8 cellular contexts compared by ENCODE assay signal in the genomic region with DNA sequence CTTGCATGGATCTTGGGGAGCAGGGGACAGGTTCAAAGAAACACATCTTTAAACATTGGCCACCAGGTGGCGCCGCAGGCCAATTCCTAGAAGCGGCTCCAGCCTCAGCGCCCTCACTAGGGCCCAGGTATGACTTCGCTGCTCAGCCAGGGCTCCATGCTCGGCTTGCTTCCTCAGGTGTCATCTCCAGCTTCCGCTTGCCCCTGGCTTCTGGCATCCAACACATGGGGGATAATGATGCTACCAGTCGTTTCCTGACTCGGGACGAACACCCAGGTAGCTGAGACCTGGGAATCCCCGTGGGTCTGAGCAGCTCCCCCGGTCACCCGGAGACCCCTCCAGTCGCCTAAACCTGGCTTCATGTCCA. TPM values are rescaled to one million over a fixed set of nuclear protein-coding genes. Genes with fewer than 3 reads are reported as not detected.
A peak's percentile ranks its signal among the peaks of the same experiment; 100 is the strongest.
DNase-seq lines count a peak whose midpoint lies in the region; ATAC-seq and TF ChIP-seq lines count a peak whose summit lies in the region.

No MANE protein-coding gene starts in this region.

- H3F3A ChIP-seq in Loucy (ENCODE audit: low read depth) = no peaks in the 10 kb centered on the region

- no peak for TF ChIP-seq EP300 in tibial nerve (IDR thresholded peaks at IDR 0.05)

- H3K36me3 ChIP-seq in Loucy (ENCODE audit: insufficient read depth, low read length) = no peaks in the 10 kb centered on the region
- H3K36me3 ChIP-seq in SJCRH30 = no peaks in the 10 kb centered on the region
- H3K36me3 ChIP-seq in tibial nerve = no peaks in the 10 kb centered on the region

- H3K27ac ChIP-seq in SJCRH30 (no peak overlapping the region), foreskin keratinocyte (no peak overlapping the region), tibial nerve (peak overlapping the region in 1 of 4 donors; percentile 35)

- H3K27ac Mint-ChIP-seq in osteocyte (ENCODE audit: unreplicated experiment) = peak overlapping the region; percentile 31

- H3K9ac ChIP-seq in Loucy (ENCODE audit: low read depth, low read length, poor library complexity, severe bottlenecking) = no peak overlapping the region

- no peaks in the 10 kb centered on the region for H3K9me2 ChIP-seq in Loucy (replicated peaks; ENCODE audit: low read depth, low read length)

- no peaks in the 10 kb centered on the region for H3K79me2 ChIP-seq in Loucy (ENCODE audit: insufficient read depth, low read length)

- WGBS in tibial nerve, 2 donors = 34 to 42% methylated on average over 13 to 14 of the region's 14 CpGs

- H3K4me3 ChIP-seq in Loucy (ENCODE audit: low read length, poor library complexity, severe bottlenecking) (no peak overlapping the region), SJCRH30 (no peak overlapping the region), tibial nerve (no peak overlapping the region)

- H3K4me1 Mint-ChIP-seq in osteocyte (ENCODE audit: unreplicated experiment) = peaks cover 26% of the 10 kb centered on the region

- H3K4me1 ChIP-seq in Loucy (ENCODE audit: insufficient read depth, low read length, poor library complexity, severe bottlenecking) (peaks cover 4% of the 10 kb centered on the region), SJCRH30 (peaks cover 16% of the 10 kb centered on the region; the same call in 1 of the 2 replicates), foreskin keratinocyte (peaks cover 3% of the 10 kb centered on the region), tibial nerve (peaks cover 0 to 25% (median 3%) of the 10 kb centered on the region in 4 donors)

- peak; percentile 71 for DNase-seq in NK-92 treated with Interleukin-12 subunit alpha and Interleukin-12 subunit beta, amount 100 ng/mL, for 24 hours (lab: John Stamatoyannopoulos, UW)
- no peak for DNase-seq in NK-92 (lab: John Stamatoyannopoulos, UW; ENCODE audit: unreplicated experiment)
- peak; percentile 79 to 91 for DNase-seq in SJCRH30
- peak; percentile 79 for DNase-seq in activated effector memory CD4-positive, alpha-beta T cell treated with Interleukin-2 at 50 U/mL for 16 hours
- peak in 1 of 2 donors; percentile 60 for DNase-seq in foreskin keratinocyte
- DNase-seq in osteocyte (ENCODE audit: extremely low spot score, unreplicated experiment) = peak; percentile 93
- peak; percentile 77 to 85 for DNase-seq in tibial nerve (ENCODE audit: low spot score in 2 of 2)

- H3K36me3 Mint-ChIP-seq in osteocyte (ENCODE audit: unreplicated experiment) = peaks cover 2% of the 10 kb centered on the region

- H3K4me2 ChIP-seq in Loucy (ENCODE audit: low read depth, low read length, poor library complexity, severe bottlenecking) = no peak overlapping the region

- ATAC-seq in foreskin keratinocyte = peak; percentile 77

- no peak for TF ChIP-seq POLR2A in tibial nerve (IDR thresholded peaks at IDR 0.05)

- no peaks in the 10 kb centered on the region for H4K20me1 ChIP-seq in Loucy (ENCODE audit: insufficient read depth, low read length, poor library complexity, severe bottlenecking)

- no peaks in the 10 kb centered on the region for H3K9me3 Mint-ChIP-seq in osteocyte (ENCODE audit: unreplicated experiment)

- H3K9me3 ChIP-seq in Loucy (ENCODE audit: insufficient read depth, low read depth, low read length) = no peaks in the 10 kb centered on the region
- no peaks in the 10 kb centered on the region for H3K9me3 ChIP-seq in SJCRH30 (replicated peaks)
- no peaks in the 10 kb centered on the region for H3K9me3 ChIP-seq in tibial nerve

- TF ChIP-seq CTCF in Loucy (conservative IDR thresholded peaks at IDR 0.05; ENCODE audit: low read length) (peak; percentile 88), foreskin keratinocyte (conservative IDR thresholded peaks at IDR 0.05) (peak; percentile 97), osteocyte (IDR thresholded peaks at IDR 0.05) (peak; percentile 86), tibial nerve (IDR thresholded peaks at IDR 0.05) (peak; percentile 76 to 98 (median 88))

- H3K4me3 Mint-ChIP-seq in osteocyte (ENCODE audit: unreplicated experiment) = no peak overlapping the region

- H3K27me3 Mint-ChIP-seq in osteocyte (ENCODE audit: unreplicated experiment) = no peaks in the 10 kb centered on the region

- H2AFZ ChIP-seq in Loucy (ENCODE audit: low read length) = no peak overlapping the region

- no peaks in the 10 kb centered on the region for H3K27me3 ChIP-seq in Loucy (ENCODE audit: insufficient read depth, low read length, poor library complexity, severe bottlenecking)
- H3K27me3 ChIP-seq in SJCRH30 = no peaks in the 10 kb centered on the region
- H3K27me3 ChIP-seq in foreskin keratinocyte = no peaks in the 10 kb centered on the region
- H3K27me3 ChIP-seq in tibial nerve = no peaks in the 10 kb centered on the region

RNA-seq across cellular contexts. Expression of a gene that starts 8.5 kb away (rescaled TPM):
- total RNA-seq in SJCRH30 (2014; rRNA removed; shearing (Covaris generic)) = 21.8 and 22.3 TPM in 2 replicates
- 3.5 and 4.1 TPM in 2 replicates for total RNA-seq in foreskin keratinocyte
- polyA plus RNA-seq in foreskin keratinocyte = 3.4 TPM in 2 replicates
- 19.8 and 20.7 TPM in 2 replicates for total RNA-seq in osteocyte
- total RNA-seq in tibial nerve = 1 to 10 TPM in 1 of 4 donors, under 1 TPM in 3; under 0.01 to 1.2 (median 0.43) TPM

RNA-seq across cellular contexts. Expression of a gene that starts 23.7 kb away (rescaled TPM):
- 113 and 114 TPM in 2 replicates for total RNA-seq in SJCRH30 (2014; rRNA removed; shearing (Covaris generic))
- total RNA-seq in foreskin keratinocyte (816 and 822 TPM in 2 replicates), osteocyte (733 and 792 TPM in 2 replicates), tibial nerve (100 to 1,000 TPM; 371 to 501 (median 419) TPM)
- polyA plus RNA-seq in foreskin keratinocyte = 810 and 877 TPM in 2 replicates

RNA-seq across cellular contexts. Expression of a gene that starts 29.8 kb away (rescaled TPM):
- not detected in 2 replicates for total RNA-seq in SJCRH30 (2014; rRNA removed; shearing (Covaris generic))
- 44.3 and 53.1 TPM in 2 replicates for total RNA-seq in foreskin keratinocyte
- polyA plus RNA-seq in foreskin keratinocyte = 82.6 and 82.8 TPM in 2 replicates
- not detected in 2 replicates for total RNA-seq in osteocyte
- total RNA-seq in tibial nerve = not detected

RNA-seq across cellular contexts. Expression of a gene that starts 36.2 kb away (rescaled TPM):
- total RNA-seq in SJCRH30 (2014; rRNA removed; shearing (Covaris generic)) = 24.8 and 33.3 TPM in 2 replicates
- total RNA-seq in foreskin keratinocyte (87.0 and 95.0 TPM in 2 replicates), osteocyte (56.2 and 59.9 TPM in 2 replicates), tibial nerve (10 to 100 TPM; 32.6 to 51.8 (median 47.8) TPM)
- 164 and 173 TPM in 2 replicates for polyA plus RNA-seq in foreskin keratinocyte

RNA-seq across cellular contexts. Expression of a gene that starts 37.2 kb away (rescaled TPM):
- 34.4 and 36.5 TPM in 2 replicates for total RNA-seq in SJCRH30 (2014; rRNA removed; shearing (Covaris generic))
- total RNA-seq in foreskin keratinocyte = 32.0 and 33.0 TPM in 2 replicates
- polyA plus RNA-seq in foreskin keratinocyte = 23.5 and 25.7 TPM in 2 replicates
- 36.4 and 36.9 TPM in 2 replicates for total RNA-seq in osteocyte
- 10 to 100 TPM; 19.5 to 32.1 (median 22.8) TPM for total RNA-seq in tibial nerve

Comparison
In these comparisons a context has a peak if more than half of its experiments do, and no peak if none do; other contexts are left out.
1. RNA of a gene that starts 29.8 kb away (total RNA-seq): 44.3 to 53.1 TPM in foreskin keratinocyte; not detected in SJCRH30, not detected in osteocyte and not detected in tibial nerve; every median in the first group is over 10 times any median in the second.
2. Peak in every context shown above with its lines, with median percentiles within 50 percentile points of each other: CTCF ChIP-seq.